Comparison of ENCODE assay signal across 1 cellular context in genomic region chr18:39840406-39840805, GRCh38.
TF ChIP-seq lines count a peak whose summit lies in the region.

No MANE protein-coding gene starts in this region.

TF ChIP-seq in IMR-90, 13 proteins besides CTCF, POLR2A, EP300 and RAD21 (continued from another document):
- TF ChIP-seq CEBPB (IDR thresholded peaks at IDR 0.05; ENCODE audit: low read depth, low read length) (no peak), MAZ (IDR thresholded peaks at IDR 0.05; ENCODE audit: borderline replicate concordance, low read depth, low read length) (no peak), MAFK (IDR thresholded peaks at IDR 0.05; ENCODE audit: low read depth, low read length) (no peak), RFX5 (IDR thresholded peaks at IDR 0.05; ENCODE audit: low read depth, low read length) (no peak)
